Comparison of ENCODE assay signal across 18 cellular contexts in genomic region chr3:45480218-45480617, GRCh38.
DNase-seq lines count a peak whose midpoint lies in the region; ATAC-seq and TF ChIP-seq lines count a peak whose summit lies in the region.
"Had no signal": no experiment of that assay in that cellular context is flagged by ENCODE, and none has a peak within 500 bp of the region (broad histone marks: within the 10 kb centered on the region; RNA-seq: fewer than 3 reads in every experiment).

No MANE protein-coding gene starts in this region.

- CTCF ChIA-PET in MCF 10A (lab: Yijun Ruan, JAX): interaction anchor here (0.7 to 1.5 kb wide), 2 partner anchors 269 to 276 kb away, joined by 3 to 6 read pairs; no protein-coding TSS in a partner anchor

- no peak for TF ChIP-seq EP300 in sigmoid colon (IDR thresholded peaks at IDR 0.05)

- H3K27me3 ChIP-seq in lower lobe of right lung (ENCODE audit: low read depth) (no peaks in the 10 kb centered on the region), sigmoid colon (no peaks in the 10 kb centered on the region)
- H3K27me3 ChIP-seq: brain microvascular endothelial cell, gastrocnemius medialis, neural progenitor cell, tibial nerve had no signal

- no peaks in the 10 kb centered on the region for H3K4me1 ChIP-seq in lower lobe of right lung
- H3K4me1 ChIP-seq in sigmoid colon: no peaks in the 10 kb centered on the region
- H3K4me1 ChIP-seq: gastrocnemius medialis, neural progenitor cell had no signal

- H3K4me3 Mint-ChIP-seq in MCF 10A (ENCODE audit: unreplicated experiment): no peak overlapping the region
- H3K4me3 Mint-ChIP-seq: activated T-helper 17 cell treated with anti-CD3 and anti-CD28 coated beads, Interleukin-2, amount 50 U/mL, for 72 hours; neural progenitor cell; T-helper 1 cell treated with Interleukin-12 subunit alpha and Interleukin-12 subunit beta and Interleukin-4 antibody, amounts not matched to agents 30 μg/mL and 1 μg/mL, for 36 hours had no signal

- peaks cover 22% of the 10 kb centered on the region for H3K36me3 Mint-ChIP-seq in MCF 10A (ENCODE audit: insufficient read depth, unreplicated experiment)

- H3K27ac Mint-ChIP-seq in MCF 10A (ENCODE audit: low read depth, unreplicated experiment): peak overlapping the region; percentile 46
- H3K27ac Mint-ChIP-seq: activated T-helper 17 cell treated with anti-CD3 and anti-CD28 coated beads, Interleukin-2, amount 50 U/mL, for 72 hours; neural progenitor cell; T-helper 1 cell treated with Interleukin-12 subunit alpha and Interleukin-12 subunit beta and Interleukin-4 antibody, amounts not matched to agents 30 μg/mL and 1 μg/mL, for 36 hours had no signal

- H3K27ac ChIP-seq in lower lobe of right lung: no peak overlapping the region
- no peak overlapping the region for H3K27ac ChIP-seq in sigmoid colon
- H3K27ac ChIP-seq: gastrocnemius medialis, neural progenitor cell had no signal

- in situ Hi-C loops in KBM-7 (cut with MboI; ENCODE audit: low pct_unique_long_range_greater_than_20kb, low sequenced_read_pairs): no loop called here

- H3K27me3 Mint-ChIP-seq in MCF 10A (ENCODE audit: insufficient read depth, unreplicated experiment): no peaks in the 10 kb centered on the region
- H3K27me3 Mint-ChIP-seq: activated T-helper 17 cell treated with anti-CD3 and anti-CD28 coated beads, Interleukin-2, amount 50 U/mL, for 72 hours had no signal

- no peak for TF ChIP-seq POLR2A in sigmoid colon (IDR thresholded peaks at IDR 0.05)

- no TSS peak for BruUV-seq in MCF 10A (replicated peaks; lab: Mats Ljungman, UMichigan)

- H3K9me3 ChIP-seq in lower lobe of right lung (no peaks in the 10 kb centered on the region), sigmoid colon (no peaks in the 10 kb centered on the region)
- H3K9me3 ChIP-seq: gastrocnemius medialis had no signal

- H3K4me3 ChIP-seq in lower lobe of right lung: no peak overlapping the region
- H3K4me3 ChIP-seq in sigmoid colon: no peak overlapping the region
- H3K4me3 ChIP-seq: gastrocnemius medialis, neural progenitor cell, tibial nerve had no signal

- 15 to 62% methylated on average over 2 of the region's 2 CpGs for WGBS in sigmoid colon, 2 donors

- POLR2A ChIA-PET in MCF 10A (lab: Yijun Ruan, JAX): interaction anchor here (0.9 kb wide), 1 partner anchor 297 kb away, joined by 4 read pairs; no protein-coding TSS in a partner anchor

- no peaks in the 10 kb centered on the region for H3K9me3 Mint-ChIP-seq in MCF 10A (ENCODE audit: unreplicated experiment)
- H3K9me3 Mint-ChIP-seq: activated T-helper 17 cell treated with anti-CD3 and anti-CD28 coated beads, Interleukin-2, amount 50 U/mL, for 72 hours had no signal

- intact Hi-C loops in MCF 10A (cut with micrococcal nuclease) (no loop called here), lower lobe of right lung (cut with DNase I) (no loop called here), sigmoid colon (cut with DNase I) (no loop called here)

- DNase-seq in AG08395 (ENCODE audit: low spot score) (peak; percentile 4), KBM-7 (peak; percentile 5), MCF 10A (ENCODE audit: unreplicated experiment) (no peak), lower lobe of right lung (no peak), sigmoid colon (no peak), iPS-NIHi11 (ENCODE audit: low spot score) (no peak)
- no peak for DNase-seq in activated naive CD4-positive, alpha-beta T cell treated with Interleukin-2 at 50 U/mL for 16 hours
- DNase-seq: DMS153; effector memory CD4-positive, alpha-beta T cell; gastrocnemius medialis; left cardiac atrium; MM.1S had no signal

- TF ChIP-seq CTCF in MCF 10A (IDR thresholded peaks at IDR 0.05; ENCODE audit: unreplicated experiment): no peak
- TF ChIP-seq CTCF in lower lobe of right lung (IDR thresholded peaks at IDR 0.05): no peak
- TF ChIP-seq CTCF in sigmoid colon (IDR thresholded peaks at IDR 0.05): no peak

- H3K4me1 Mint-ChIP-seq in MCF 10A (ENCODE audit: insufficient read depth, unreplicated experiment): peaks cover 25% of the 10 kb centered on the region
- H3K4me1 Mint-ChIP-seq: activated T-helper 17 cell treated with anti-CD3 and anti-CD28 coated beads, Interleukin-2, amount 50 U/mL, for 72 hours had no signal

- ATAC-seq in lower lobe of right lung (peak; percentile 66 to 72), GM21723 (IDR thresholded peaks at IDR 0.05; ENCODE audit: unreplicated experiment) (no peak)
- ATAC-seq: activated T-helper 17 cell treated with anti-CD3 and anti-CD28 coated beads, Interleukin-2, amount 50 U/mL, for 72 hours; gastrocnemius medialis; left cardiac atrium had no signal

- H3K36me3 ChIP-seq in lower lobe of right lung: peaks cover 24% of the 10 kb centered on the region
- peaks cover 0 to 32% (median 0%) of the 10 kb centered on the region in 4 donors for H3K36me3 ChIP-seq in sigmoid colon

Comparison
In these comparisons a context has a peak if more than half of its experiments do, and no peak if none do; other contexts are left out.
1. DNase-seq: peak in AG08395 (single experiment) and KBM-7 (single experiment); none in MCF 10A (single experiment), lower lobe of right lung (single experiment), sigmoid colon (single experiment), activated naive CD4-positive, alpha-beta T cell treated with Interleukin-2 at 50 U/mL for 16 hours (single experiment) and iPS-NIHi11 (single experiment).